15 cellular contexts compared by ENCODE assay signal in the genomic region with DNA sequence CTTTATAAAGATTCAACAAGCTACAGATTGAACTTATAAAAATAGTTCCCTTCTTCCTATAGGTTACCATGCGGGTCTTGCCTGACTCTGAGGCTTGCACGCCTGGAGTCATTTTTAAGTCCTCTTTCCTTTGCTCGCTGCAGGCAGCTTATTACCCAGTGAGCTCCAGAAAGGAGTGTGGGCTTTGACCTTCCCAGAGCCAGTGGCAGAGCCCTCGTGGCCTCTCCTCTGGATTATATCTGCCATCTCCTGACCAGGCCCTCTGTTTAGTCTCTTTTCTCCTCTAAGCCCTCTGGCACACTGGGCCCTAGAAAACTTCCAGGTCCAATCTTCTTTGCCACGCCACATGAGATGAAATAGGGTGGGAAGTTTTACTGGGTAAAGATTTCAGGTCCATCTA. TPM values are rescaled to one million over a fixed set of nuclear protein-coding genes. Genes with fewer than 3 reads are reported as not detected.
DNase-seq lines count a peak whose midpoint lies in the region; ATAC-seq and TF ChIP-seq lines count a peak whose summit lies in the region.
"Had no signal": no experiment of that assay in that cellular context is flagged by ENCODE, and none has a peak within 500 bp of the region (broad histone marks: within the 10 kb centered on the region; RNA-seq: fewer than 3 reads in every experiment).

No MANE protein-coding gene starts in this region.

- peaks cover 0 to 3% (median 0%) of the 10 kb centered on the region in 12 donors for H3K4me1 ChIP-seq in heart left ventricle
- H3K4me1 ChIP-seq in naive thymus-derived CD4-positive, alpha-beta T cell (ENCODE audit: control insufficient read depth in 2 of 2, insufficient read depth in 2 of 2, low read length in 2 of 2): peaks cover 4 to 8% of the 10 kb centered on the region in 2 donors
- H3K4me1 ChIP-seq: HAP-1 had no signal

- no peaks in the 10 kb centered on the region for H3K27me3 Mint-ChIP-seq in activated CD8-positive, alpha-beta memory T cell treated with anti-CD3 and anti-CD28 coated beads, Interleukin-2, amount 10 ng/mL, durations not matched to agents 7 days and 5 days
- H3K27me3 Mint-ChIP-seq in naive thymus-derived CD4-positive, alpha-beta T cell: no peaks in the 10 kb centered on the region
- H3K27me3 Mint-ChIP-seq: CD4-positive, CD25-positive, alpha-beta regulatory T cell had no signal

- ATAC-seq in activated CD8-positive, alpha-beta memory T cell treated with anti-CD3 and anti-CD28 coated beads, Interleukin-2, amount 10 ng/mL, durations not matched to agents 7 days and 5 days: no peak
- ATAC-seq in heart left ventricle (no peak), GM18907 (IDR thresholded peaks at IDR 0.05; ENCODE audit: unreplicated experiment) (no peak)
- no peak for ATAC-seq in naive thymus-derived CD4-positive, alpha-beta T cell
- ATAC-seq: GM12878 had no signal

- no peaks in the 10 kb centered on the region for H3K36me3 ChIP-seq in heart left ventricle
- no peaks in the 10 kb centered on the region for H3K36me3 ChIP-seq in naive thymus-derived CD4-positive, alpha-beta T cell (ENCODE audit: control insufficient read depth in 2 of 3, insufficient read depth in 3 of 3, low read length in 3 of 3)
- H3K36me3 ChIP-seq: BLaER1 treated with 17β-estradiol and CSF1 and Interleukin-3, amounts not matched to agents 10 nM and 100 nM; HAP-1 had no signal

- no peak overlapping the region for H3K27ac ChIP-seq in heart left ventricle
- no peak overlapping the region for H3K27ac ChIP-seq in naive thymus-derived CD4-positive, alpha-beta T cell (ENCODE audit: low read depth, low read length)
- H3K27ac ChIP-seq: BLaER1 treated with 17β-estradiol and CSF1 and Interleukin-3, amounts not matched to agents 10 nM and 100 nM had no signal

- TF ChIP-seq CTCF in heart left ventricle (IDR thresholded peaks at IDR 0.05): no peak

- H3K27me3 ChIP-seq in heart left ventricle: no peaks in the 10 kb centered on the region
- no peaks in the 10 kb centered on the region for H3K27me3 ChIP-seq in naive thymus-derived CD4-positive, alpha-beta T cell (ENCODE audit: control insufficient read depth in 2 of 2, insufficient read depth in 2 of 2, low read length in 2 of 2)
- H3K27me3 ChIP-seq: BLaER1 treated with 17β-estradiol and CSF1 and Interleukin-3, amounts not matched to agents 10 nM and 100 nM had no signal

- H3K36me3 Mint-ChIP-seq in activated CD8-positive, alpha-beta memory T cell treated with anti-CD3 and anti-CD28 coated beads, Interleukin-2, amount 10 ng/mL, durations not matched to agents 7 days and 5 days: peaks cover 2% of the 10 kb centered on the region
- peaks cover 0 to 3% (median 0%) of the 10 kb centered on the region in 5 donors for H3K36me3 Mint-ChIP-seq in naive thymus-derived CD4-positive, alpha-beta T cell
- H3K36me3 Mint-ChIP-seq: CD4-positive, CD25-positive, alpha-beta regulatory T cell had no signal

- H3K4me3 ChIP-seq in heart left ventricle: no peak overlapping the region
- H3K4me3 ChIP-seq in naive thymus-derived CD4-positive, alpha-beta T cell (ENCODE audit: low read length): no peak overlapping the region
- H3K4me3 ChIP-seq: BLaER1 treated with 17β-estradiol and CSF1 and Interleukin-3, amounts not matched to agents 10 nM and 100 nM; GM12878; HAP-1 had no signal

- peaks cover 36% of the 10 kb centered on the region for H3K4me1 Mint-ChIP-seq in activated CD8-positive, alpha-beta memory T cell treated with anti-CD3 and anti-CD28 coated beads, Interleukin-2, amount 10 ng/mL, durations not matched to agents 7 days and 5 days
- peaks cover 18 to 50% (median 33%) of the 10 kb centered on the region in 7 donors for H3K4me1 Mint-ChIP-seq in naive thymus-derived CD4-positive, alpha-beta T cell

- no peaks in the 10 kb centered on the region for H3K9me3 ChIP-seq in heart left ventricle
- H3K9me3 ChIP-seq in naive thymus-derived CD4-positive, alpha-beta T cell (ENCODE audit: control insufficient read depth in 2 of 3, low read length in 3 of 3): no peaks in the 10 kb centered on the region
- H3K9me3 ChIP-seq: BLaER1 treated with 17β-estradiol and CSF1 and Interleukin-3, amounts not matched to agents 10 nM and 100 nM; HAP-1 had no signal

- 70 to 80% (median 77%) methylated on average over 5 of the region's 5 CpGs for WGBS in heart left ventricle, 4 donors

- DNase-seq in activated CD8-positive, alpha-beta memory T cell treated with anti-CD3 and anti-CD28 coated beads for 24 hours: peak; percentile 52
- no peak for DNase-seq in activated CD8-positive, alpha-beta memory T cell treated with anti-CD3 and anti-CD28 coated beads, Interleukin-2, amount 10 ng/mL, durations not matched to agents 7 days and 5 days
- DNase-seq in cardiac septum (ENCODE audit: low spot score) (peak; percentile 69), heart left ventricle (no peak), NCI-H1092 (lab: John Stamatoyannopoulos, UW) (no peak), T-helper 9 cell (no peak)
- DNase-seq in naive thymus-derived CD4-positive, alpha-beta T cell: no peak
- DNase-seq: 8988T; Calu3; CD4-positive, CD25-positive, alpha-beta regulatory T cell; DMS79 had no signal

- no peak for TF ChIP-seq POLR2A in heart left ventricle (IDR thresholded peaks at IDR 0.05)

- intact Hi-C loops in cardiac septum (cut with DNase I): no loop called here
- intact Hi-C loops in heart left ventricle (cut with DNase I): no loop called here
- intact Hi-C loops in naive thymus-derived CD4-positive, alpha-beta T cell (cut with micrococcal nuclease): no loop called here

- H3K9me3 Mint-ChIP-seq in activated CD8-positive, alpha-beta memory T cell treated with anti-CD3 and anti-CD28 coated beads, Interleukin-2, amount 10 ng/mL, durations not matched to agents 7 days and 5 days (ENCODE audit: low read depth): no peaks in the 10 kb centered on the region
- H3K9me3 Mint-ChIP-seq in naive thymus-derived CD4-positive, alpha-beta T cell: peaks cover 0 to 2% (median 0%) of the 10 kb centered on the region in 11 donors
- H3K9me3 Mint-ChIP-seq: CD4-positive, CD25-positive, alpha-beta regulatory T cell had no signal

- CTCF ChIA-PET in activated CD8-positive, alpha-beta memory T cell treated with anti-CD3 and anti-CD28 coated beads, Interleukin-2, amount 10 ng/mL, durations not matched to agents 7 days and 5 days (lab: Charles Lee): no interaction called here
- CTCF ChIA-PET in naive thymus-derived CD4-positive, alpha-beta T cell (lab: Charles Lee): interaction anchor here (0.6 kb wide), 1 partner anchor 9 kb away, joined by 3 read pairs; no protein-coding TSS in a partner anchor

- no peak overlapping the region for H3K27ac Mint-ChIP-seq in activated CD8-positive, alpha-beta memory T cell treated with anti-CD3 and anti-CD28 coated beads, Interleukin-2, amount 10 ng/mL, durations not matched to agents 7 days and 5 days
- H3K27ac Mint-ChIP-seq in naive thymus-derived CD4-positive, alpha-beta T cell: peak overlapping the region in 6 of 9 donors; percentile 16 to 66 (median 54)

- POLR2A ChIA-PET in naive thymus-derived CD4-positive, alpha-beta T cell (lab: Charles Lee): interaction anchor here (0.8 to 1.5 kb wide), 3 partner anchors 16 to 36 kb away, joined by 3 to 5 read pairs (median 4); no protein-coding TSS in a partner anchor

- no peak overlapping the region for H3K4me3 Mint-ChIP-seq in activated CD8-positive, alpha-beta memory T cell treated with anti-CD3 and anti-CD28 coated beads, Interleukin-2, amount 10 ng/mL, durations not matched to agents 7 days and 5 days
- no peak overlapping the region for H3K4me3 Mint-ChIP-seq in naive thymus-derived CD4-positive, alpha-beta T cell
- H3K4me3 Mint-ChIP-seq: CD4-positive, CD25-positive, alpha-beta regulatory T cell had no signal

RNA-seq across cellular contexts. Expression of a gene that starts 39.9 kb away (rescaled TPM):
- 100 to 1,000 TPM; 106 to 109 TPM for total RNA-seq in activated CD8-positive, alpha-beta memory T cell treated with anti-CD3 and anti-CD28 coated beads, Interleukin-2, amount 10 ng/mL, durations not matched to agents 7 days and 5 days
- total RNA-seq in cardiac septum (1.5 TPM), heart left ventricle (1 to 10 TPM in 8 of 9 donors, under 1 TPM in 1; 0.82 to 5.4 (median 1.3) TPM)
- 1 to 10 TPM in 1 of 2 donors, under 1 TPM in 1; 0.61 to 2.6 TPM for polyA plus RNA-seq in heart left ventricle
- 10 to 100 TPM in 3 of 5 experiments, 1 to 10 TPM in 2; 7.2 to 73.3 (median 18.9) TPM for total RNA-seq in naive thymus-derived CD4-positive, alpha-beta T cell
- polyA plus RNA-seq in naive thymus-derived CD4-positive, alpha-beta T cell: 1 to 10 TPM; 2.2 to 2.4 TPM

Comparison
In these comparisons a context has a peak if more than half of its experiments do, and no peak if none do; other contexts are left out.
1. DNase-seq: peak in activated CD8-positive, alpha-beta memory T cell treated with anti-CD3 and anti-CD28 coated beads for 24 hours (single experiment) and cardiac septum (single experiment); none in activated CD8-positive, alpha-beta memory T cell treated with anti-CD3 and anti-CD28 coated beads, Interleukin-2, amount 10 ng/mL, durations not matched to agents 7 days and 5 days (single experiment), heart left ventricle (0 of 5), naive thymus-derived CD4-positive, alpha-beta T cell (0 of 9), NCI-H1092 (single experiment) and T-helper 9 cell (single experiment).